In the genomic region with DNA sequence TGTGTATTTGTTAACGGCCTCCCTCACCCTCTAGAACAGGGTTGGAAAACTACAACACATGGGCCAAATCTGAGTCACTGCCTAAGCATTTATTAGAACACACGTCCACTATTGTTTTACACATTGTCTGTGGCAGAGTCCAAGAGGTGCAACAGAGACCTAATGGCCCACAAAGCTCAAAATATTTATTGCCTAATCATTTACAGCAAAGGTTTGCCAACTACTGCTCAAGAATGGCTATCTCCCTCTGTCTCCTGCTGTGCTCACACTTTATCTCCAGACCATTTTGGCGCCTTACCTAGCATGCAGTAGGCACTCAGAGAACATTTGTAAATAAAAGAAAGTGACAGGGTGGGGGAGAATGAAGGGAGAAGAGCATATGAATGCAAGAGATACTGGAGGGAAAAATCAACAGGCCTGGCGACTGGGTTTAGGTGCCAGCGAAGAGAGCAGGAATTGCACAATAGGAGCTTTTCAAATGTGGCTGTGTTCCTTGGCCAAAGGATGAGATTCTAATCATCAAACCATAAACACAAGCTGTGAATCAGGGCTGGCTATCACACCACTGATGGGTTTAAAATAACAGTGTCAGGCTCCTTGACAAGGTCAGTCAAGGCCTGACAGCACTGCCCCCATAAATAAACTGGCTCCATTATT, we compare ENCODE assay signal across 11 cellular contexts.
DNase-seq lines count a peak whose midpoint lies in the region; ATAC-seq, FAIRE-seq and TF ChIP-seq lines count a peak whose summit lies in the region.
"Had no signal": no experiment of that assay in that cellular context is flagged by ENCODE, and none has a peak within 500 bp of the region (broad histone marks: within the 10 kb centered on the region; RNA-seq: fewer than 3 reads in every experiment).

No MANE protein-coding gene starts in this region.

- no peak for TF ChIP-seq CTCF in breast epithelium (IDR thresholded peaks at IDR 0.05)

- peaks cover 0 to 11% of the 10 kb centered on the region in 2 donors for H3K4me1 ChIP-seq in breast epithelium

- DNase-seq in NCI-H1417 (lab: John Stamatoyannopoulos, UW) (peak in 2 of 3 experiments; percentile 15 to 56), NCI-H1417 treated with DMSO at 0.1 percent for 48 hours (lab: John Stamatoyannopoulos, UW) (no peak), breast epithelium (ENCODE audit: low spot score in 2 of 2) (peak in 1 of 2 donors; percentile 62), kidney tubule cell (ENCODE audit: low spot score) (peak; percentile 92), urothelium cell line (ENCODE audit: low spot score) (peak; percentile 63), activated T-cell treated with anti-CD3 and anti-CD28 coated beads for 4 hours (no peak)
- DNase-seq: activated naive CD4-positive, alpha-beta T cell; NCI-H2171 treated with DMSO at 0.1 percent for 48 hours had no signal

- H3K27ac ChIP-seq in breast epithelium = peak overlapping the region; percentile 68 to 83
- H3K27ac ChIP-seq: 22Rv1 had no signal

- no peaks in the 10 kb centered on the region for H3K9me3 ChIP-seq in breast epithelium

- H3K36me3 ChIP-seq in breast epithelium = no peaks in the 10 kb centered on the region

- no peak for TF ChIP-seq POLR2A in breast epithelium (IDR thresholded peaks at IDR 0.05)

- ATAC-seq in HG03520 (IDR thresholded peaks at IDR 0.05; ENCODE audit: unreplicated experiment) = no peak
- no peak for ATAC-seq in GM19328 (IDR thresholded peaks at IDR 0.05; ENCODE audit: unreplicated experiment)

- intact Hi-C loops in breast epithelium (cut with DNase I; ENCODE audit: low total_unique reads) = no loop called here

- FAIRE-seq in urothelium cell line (lab: Jason Lieb, UNC) = peak; percentile 35

- H3K27me3 ChIP-seq in breast epithelium = no peaks in the 10 kb centered on the region

- no peak overlapping the region for H3K4me3 ChIP-seq in breast epithelium

Comparison
In these comparisons a context has a peak if more than half of its experiments do, and no peak if none do; other contexts are left out.
1. DNase-seq: peak in NCI-H1417 (2 of 3), kidney tubule cell (single experiment) and urothelium cell line (single experiment); none in NCI-H1417 treated with DMSO at 0.1 percent for 48 hours (single experiment) and activated T-cell treated with anti-CD3 and anti-CD28 coated beads for 4 hours (single experiment).